ENCODE assay signal across 27 cellular contexts in the genomic region with DNA sequence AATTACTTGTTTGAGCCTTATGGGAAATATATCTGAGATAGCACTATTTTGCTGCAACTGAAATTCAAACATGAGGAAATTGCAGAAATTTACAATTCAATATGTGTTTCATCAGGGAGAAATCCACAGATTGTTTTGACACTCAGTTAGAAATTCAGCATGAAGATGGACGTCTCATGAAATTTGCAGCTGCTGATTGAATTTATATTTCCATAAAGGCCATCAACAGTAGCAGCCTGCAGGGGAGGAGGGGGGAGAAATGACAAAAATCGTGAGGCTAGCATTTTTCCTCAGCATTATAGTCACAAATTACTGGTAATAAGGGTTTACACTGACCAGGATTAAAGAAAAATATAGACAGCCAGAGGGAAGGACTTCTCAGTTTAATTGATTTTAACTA.
"Had no signal": no experiment of that assay in that cellular context is flagged by ENCODE, and none has a peak within 500 bp of the region (broad histone marks: within the 10 kb centered on the region; RNA-seq: fewer than 3 reads in every experiment).

No MANE protein-coding gene starts in this region.

- H3K9me3 ChIP-seq: esophagus squamous epithelium, left lung, lower lobe of right lung, mucosa of descending colon, neutrophil, right lobe of liver, testis had no signal

- H3K9me3 Mint-ChIP-seq: activated CD4-positive, alpha-beta T cell treated with anti-CD3 and anti-CD28 coated beads, Interleukin-2, amount 10 ng/mL, durations not matched to agents 24 days and 14 days; activated T-helper 17 cell treated with anti-CD3 and anti-CD28 coated beads, Interleukin-2, amount 50 U/mL, for 72 hours; natural killer cell treated with Interleukin-12 subunit alpha and Interleukin-12 subunit beta and Interleukin-15 and Interleukin-18, amount 100 ng/mL, for 72 hours had no signal

- H3K36me3 ChIP-seq: esophagus squamous epithelium, heart right ventricle, left lung, lower lobe of right lung, neutrophil, right lobe of liver, WERI-Rb-1 had no signal

- H3K4me1 ChIP-seq: esophagus squamous epithelium, left lung, lower lobe of right lung, testis had no signal

- H3K4me3 Mint-ChIP-seq: activated CD4-positive, alpha-beta memory T cell treated with anti-CD3 and anti-CD28 coated beads for 36 hours; activated CD4-positive, alpha-beta T cell treated with anti-CD3 and anti-CD28 coated beads, Interleukin-2, amount 10 ng/mL, durations not matched to agents 24 days and 14 days; activated naive CD4-positive, alpha-beta T cell treated with anti-CD3 and anti-CD28 coated beads, Interleukin-2, amount 50 U/mL, for 24 hours; activated naive CD8-positive, alpha-beta T cell treated with anti-CD3 and anti-CD28 coated beads, Interleukin-2, amount 50 U/mL, for 24 hours; activated T-helper 17 cell treated with anti-CD3 and anti-CD28 coated beads, Interleukin-2, amount 50 U/mL, for 72 hours; natural killer cell treated with Interleukin-12 subunit alpha and Interleukin-12 subunit beta and Interleukin-15 and Interleukin-18, amount 100 ng/mL, for 72 hours; T-helper 17 cell had no signal

- H3K4me1 Mint-ChIP-seq: activated CD4-positive, alpha-beta T cell treated with anti-CD3 and anti-CD28 coated beads, Interleukin-2, amount 10 ng/mL, durations not matched to agents 24 days and 14 days had no signal

- H3K27ac ChIP-seq: epithelial cell of prostate, esophagus squamous epithelium, heart right ventricle, left lung, lower lobe of right lung, neutrophil, right lobe of liver, testis, WERI-Rb-1 had no signal

- DNase-seq: activated CD4-positive, alpha-beta memory T cell treated with anti-CD3 and anti-CD28 coated beads for 36 hours; activated CD4-positive, alpha-beta T cell treated with anti-CD3 and anti-CD28 coated beads, Interleukin-2, amount 10 ng/mL, durations not matched to agents 24 days and 14 days; activated CD4-positive, CD25-positive, alpha-beta regulatory T cell treated with anti-CD3 and anti-CD28 coated beads, Interleukin-2, amount 50 U/mL, for 72 hours; activated CD8-positive, alpha-beta memory T cell treated with anti-CD3 and anti-CD28 coated beads, Interleukin-2, amount 50 U/mL, for 4 hours; activated naive CD8-positive, alpha-beta T cell treated with anti-CD3 and anti-CD28 coated beads, Interleukin-2, amount 50 U/mL, for 24 hours; activated T-cell treated with anti-CD3 and anti-CD28 coated beads, Interleukin-2, amount 50 U/mL, for 1 hour; effector CD8-positive, alpha-beta T cell; esophagus squamous epithelium; foreskin melanocyte; heart right ventricle; left lung; lower lobe of right lung; mesenchymal stem cell; mucosa of descending colon; right lobe of liver; stimulated activated CD4-positive, alpha-beta T cell treated with anti-CD3 and anti-CD28 coated beads, Interleukin-2, amount 100 ng/mL, for 48 hours; stimulated activated naive CD8-positive, alpha-beta T cell treated with anti-CD3 and anti-CD28 coated beads, Interleukin-15, Interleukin-2, amounts not matched to agents 100 U/mL and 50 U/mL, for 24 hours; T-helper 17 cell; T1000; testis; trophoblast cell; WERI-Rb-1 had no signal

- H3K36me3 Mint-ChIP-seq: natural killer cell treated with Interleukin-12 subunit alpha and Interleukin-12 subunit beta and Interleukin-15 and Interleukin-18, amount 100 ng/mL, for 72 hours had no signal

- H3K4me3 ChIP-seq: esophagus squamous epithelium, heart right ventricle, left lung, lower lobe of right lung, mucosa of descending colon, right lobe of liver, testis had no signal

- H3K27me3 Mint-ChIP-seq: activated CD4-positive, alpha-beta memory T cell treated with anti-CD3 and anti-CD28 coated beads for 36 hours; activated CD4-positive, alpha-beta T cell treated with anti-CD3 and anti-CD28 coated beads, Interleukin-2, amount 10 ng/mL, durations not matched to agents 24 days and 14 days; activated naive CD4-positive, alpha-beta T cell treated with anti-CD3 and anti-CD28 coated beads, Interleukin-2, amount 50 U/mL, for 24 hours; activated naive CD8-positive, alpha-beta T cell treated with anti-CD3 and anti-CD28 coated beads, Interleukin-2, amount 50 U/mL, for 24 hours; activated T-helper 17 cell treated with anti-CD3 and anti-CD28 coated beads, Interleukin-2, amount 50 U/mL, for 72 hours; natural killer cell treated with Interleukin-12 subunit alpha and Interleukin-12 subunit beta and Interleukin-15 and Interleukin-18, amount 100 ng/mL, for 72 hours; T-helper 17 cell had no signal

- H3K27ac Mint-ChIP-seq: activated CD4-positive, alpha-beta memory T cell treated with anti-CD3 and anti-CD28 coated beads for 36 hours; activated CD4-positive, alpha-beta T cell treated with anti-CD3 and anti-CD28 coated beads, Interleukin-2, amount 10 ng/mL, durations not matched to agents 24 days and 14 days; activated naive CD4-positive, alpha-beta T cell treated with anti-CD3 and anti-CD28 coated beads, Interleukin-2, amount 50 U/mL, for 24 hours; activated naive CD8-positive, alpha-beta T cell treated with anti-CD3 and anti-CD28 coated beads, Interleukin-2, amount 50 U/mL, for 24 hours; activated T-helper 17 cell treated with anti-CD3 and anti-CD28 coated beads, Interleukin-2, amount 50 U/mL, for 72 hours; natural killer cell treated with Interleukin-12 subunit alpha and Interleukin-12 subunit beta and Interleukin-15 and Interleukin-18, amount 100 ng/mL, for 72 hours; T-helper 17 cell had no signal

- H3K27me3 ChIP-seq: esophagus squamous epithelium, heart right ventricle, left lung, neutrophil, right lobe of liver, testis had no signal
